24 cellular contexts compared by ENCODE assay signal in the genomic region with DNA sequence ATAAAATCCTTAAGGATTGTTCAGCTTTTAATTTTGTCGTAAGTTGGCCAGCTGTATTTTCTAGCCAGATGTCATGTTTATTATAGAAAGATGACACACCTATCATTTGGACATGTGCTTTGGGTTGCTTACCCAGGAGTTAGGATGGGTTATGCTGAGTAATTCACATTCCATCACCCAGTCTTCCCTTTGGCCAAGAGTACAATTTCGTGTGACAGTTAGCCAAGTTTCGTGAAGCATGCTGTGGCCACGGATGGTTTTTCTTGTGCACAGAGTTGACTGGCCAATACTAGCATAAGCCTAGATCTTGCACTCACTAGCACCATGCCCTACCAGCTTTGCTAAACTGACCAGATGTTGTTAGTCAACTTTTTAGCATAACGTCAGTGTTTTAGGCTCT. TPM values are rescaled to one million over a fixed set of nuclear protein-coding genes. Genes with fewer than 3 reads are reported as not detected.
DNase-seq lines count a peak whose midpoint lies in the region; ATAC-seq and TF ChIP-seq lines count a peak whose summit lies in the region.
"Had no signal": no experiment of that assay in that cellular context is flagged by ENCODE, and none has a peak within 500 bp of the region (broad histone marks: within the 10 kb centered on the region; RNA-seq: fewer than 3 reads in every experiment).

No MANE protein-coding gene starts in this region.

- 21 to 37% (median 23%) methylated on average over 5 of the region's 5 CpGs for WGBS in psoas muscle, 3 donors

- H3K27ac ChIP-seq in psoas muscle: peak overlapping the region; percentile 96
- H3K27ac ChIP-seq: dorsolateral prefrontal cortex, heart right ventricle, uterus had no signal

- DNase-seq in Daoy (ENCODE audit: low read depth): peak; percentile 45
- DNase-seq in HCEC 1CT: peak; percentile 78
- peak; percentile 62 for DNase-seq in cerebellar cortex (ENCODE audit: low spot score)
- DNase-seq in psoas muscle: no peak
- no peak for DNase-seq in NCI-H2107 treated with DMSO at 0.1 percent for 48 hours (lab: John Stamatoyannopoulos, UW; ENCODE audit: unreplicated experiment)
- DNase-seq in HPDE6-E6E7 (ENCODE audit: extremely low spot score): no peak
- DNase-seq in amniotic stem cell (lab: John Stamatoyannopoulos, UW): no peak
- DNase-seq: activated CD4-positive, alpha-beta T cell treated with anti-CD3 and anti-CD28 coated beads, Interleukin-2, amount 10 ng/mL, durations not matched to agents 24 days and 14 days; activated naive CD4-positive, alpha-beta T cell treated with anti-CD3 and anti-CD28 coated beads, Interleukin-2, amount 10 ng/mL, durations not matched to agents 7 days and 5 days; CD4-positive, alpha-beta T cell; central memory CD4-positive, alpha-beta T cell; dorsolateral prefrontal cortex; GDM1; heart right ventricle; KBM-7; left cardiac atrium; naive B cell; NCI-H2171 treated with DMSO at 0.1 percent for 48 hours; NCI-H526 treated with DMSO at 0.1 percent for 48 hours; occipital lobe; substantia nigra; uterus had no signal

- peaks cover 85% of the 10 kb centered on the region for H3K4me1 ChIP-seq in psoas muscle

- no peaks in the 10 kb centered on the region for H3K36me3 ChIP-seq in psoas muscle (ENCODE audit: insufficient read depth in 1 of 2, low read depth in 1 of 2)
- H3K36me3 ChIP-seq: uterus had no signal

- H3K4me3 ChIP-seq in psoas muscle: peak overlapping the region; percentile 39
- H3K4me3 ChIP-seq: dorsolateral prefrontal cortex, GM23338, heart right ventricle, uterus had no signal

- intact Hi-C loops in psoas muscle (cut with DNase I): loop anchor here (5.0 to 10.0 kb wide), 2 partner anchors 36 to 329 kb away; a partner anchor contains a TSS

- no peak for TF ChIP-seq CTCF in psoas muscle (IDR thresholded peaks at IDR 0.05)

- H3K9me3 ChIP-seq in psoas muscle: no peaks in the 10 kb centered on the region
- H3K9me3 ChIP-seq: heart right ventricle, uterus had no signal

- H3K27me3 ChIP-seq in psoas muscle (ENCODE audit: insufficient read depth in 3 of 3, low read length in 2 of 3): no peaks in the 10 kb centered on the region
- H3K27me3 ChIP-seq: dorsolateral prefrontal cortex, heart right ventricle, uterus had no signal

- peak; percentile 78 to 86 (median 85) for ATAC-seq in psoas muscle
- ATAC-seq: GM23338, heart right ventricle, SK-N-SH treated with all-trans-retinoic acid at 6 μM for 48 hours had no signal

RNA-seq across cellular contexts. Expression of a gene that starts 5.8 kb away (rescaled TPM):
- 4.6 and 6.6 TPM in 2 replicates for total RNA-seq in Daoy (2014; rRNA removed; shearing (Covaris generic))
- total RNA-seq in psoas muscle: 100 to 1,000 TPM; 101 to 148 (median 122) TPM
- 100 to 1,000 TPM in 1 of 3 donors, 10 to 100 TPM in 2; 22.1 to 149 (median 76.3) TPM for polyA plus RNA-seq in psoas muscle

RNA-seq across cellular contexts. Expression of a gene that starts 56.5 kb away (rescaled TPM):
- total RNA-seq in Daoy (2014; rRNA removed; shearing (Covaris generic)): 36.7 and 42.7 TPM in 2 replicates
- total RNA-seq in psoas muscle: 10 to 100 TPM; 32.3 to 50.4 (median 41.5) TPM
- 10 to 100 TPM; 29.4 to 43.2 (median 35.8) TPM for polyA plus RNA-seq in psoas muscle

Comparison
In these comparisons a context has a peak if more than half of its experiments do, and no peak if none do; other contexts are left out.
1. DNase-seq: peak in Daoy (single experiment), HCEC 1CT (single experiment) and cerebellar cortex (single experiment); none in psoas muscle (0 of 2), NCI-H2107 treated with DMSO at 0.1 percent for 48 hours (single experiment), HPDE6-E6E7 (single experiment) and amniotic stem cell (single experiment).
2. RNA of a gene that starts 5.8 kb away (total RNA-seq): 101 to 148 TPM in psoas muscle; 4.6 to 6.6 TPM in Daoy; every median in the first group is over 10 times any median in the second.